Comparison of ENCODE assay signal across 1 cellular context in the genomic region with DNA sequence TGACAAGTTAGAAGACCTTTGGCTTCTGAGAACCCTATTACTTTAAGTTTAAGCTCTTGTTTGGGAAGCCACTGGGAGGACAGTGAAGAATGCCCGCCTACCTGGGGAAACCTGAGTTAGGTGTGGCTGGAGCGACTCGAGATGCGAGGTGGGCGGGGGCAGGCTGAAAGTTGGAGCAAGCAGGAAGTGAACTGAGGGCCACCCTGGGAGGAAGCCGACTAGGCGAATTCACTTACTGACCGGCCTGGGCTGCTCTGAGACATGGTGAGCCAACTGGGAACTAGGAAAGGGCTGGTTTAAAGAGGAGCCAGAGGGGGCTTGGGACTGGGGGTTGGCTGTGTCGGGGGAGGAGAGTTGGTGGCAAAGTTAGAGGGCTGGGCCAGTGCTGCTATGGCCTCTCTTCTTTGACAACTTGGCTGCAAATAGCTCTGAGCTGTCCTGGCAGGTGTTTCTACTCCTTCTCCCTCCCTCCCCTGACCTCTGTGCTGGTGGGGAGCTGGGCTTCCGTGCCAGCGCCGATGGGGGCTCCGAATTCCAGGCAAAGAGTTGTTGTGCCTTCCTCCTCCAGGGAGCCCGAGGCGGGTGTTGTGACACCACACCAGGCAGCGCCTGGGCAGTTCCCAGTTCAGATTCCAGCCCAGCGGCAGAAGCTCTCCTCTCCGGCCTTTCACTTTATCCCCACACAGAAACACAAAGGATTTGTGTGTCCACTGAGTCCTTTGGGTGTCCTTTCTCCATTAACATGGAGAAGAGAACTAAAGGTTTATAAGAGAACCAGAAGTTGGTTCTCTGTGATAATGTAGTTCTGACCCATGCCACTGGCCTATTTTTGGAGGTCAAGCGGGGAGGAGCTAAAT.
A peak's percentile ranks its signal among the peaks of the same experiment; 100 is the strongest.
TF ChIP-seq lines count a peak whose summit lies in the region.

A gene (plus strand): TSS at position 201 of the 857 bp plus-strand sequence. CDS start 61 bp downstream, at position 262.

TF ChIP-seq in HepG2, 621 proteins besides CTCF, POLR2A, EP300 and RAD21 (continued from another document and continues in another):
- TF ChIP-seq, protein P1, sequence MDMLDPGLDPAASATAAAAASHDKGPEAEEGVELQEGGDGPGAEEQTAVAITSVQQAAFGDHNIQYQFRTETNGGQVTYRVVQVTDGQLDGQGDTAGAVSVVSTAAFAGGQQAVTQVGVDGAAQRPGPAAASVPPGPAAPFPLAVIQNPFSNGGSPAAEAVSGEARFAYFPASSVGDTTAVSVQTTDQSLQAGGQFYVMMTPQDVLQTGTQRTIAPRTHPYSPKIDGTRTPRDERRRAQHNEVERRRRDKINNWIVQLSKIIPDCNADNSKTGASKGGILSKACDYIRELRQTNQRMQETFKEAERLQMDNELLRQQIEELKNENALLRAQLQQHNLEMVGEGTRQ (IDR thresholded peaks at IDR 0.05; ENCODE audit: low read depth, low read length): no peak
- TF ChIP-seq, protein P1 (CRISPR knock-in tag; IDR thresholded peaks at IDR 0.05; ENCODE audit: borderline replicate concordance): no peak
- no peak for TF ChIP-seq RFX5 (IDR thresholded peaks at IDR 0.05; ENCODE audit: low read depth, low read length)
- TF ChIP-seq, protein P2, sequence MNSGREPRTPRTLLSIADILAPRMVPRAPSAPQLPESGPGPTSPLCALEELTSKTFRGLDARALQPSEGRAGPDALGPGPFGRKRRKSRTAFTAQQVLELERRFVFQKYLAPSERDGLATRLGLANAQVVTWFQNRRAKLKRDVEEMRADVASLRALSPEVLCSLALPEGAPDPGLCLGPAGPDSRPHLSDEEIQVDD (CRISPR knock-in tag; IDR thresholded peaks at IDR 0.05; ENCODE audit: borderline replicate concordance): no peak
- TF ChIP-seq, protein P3, sequence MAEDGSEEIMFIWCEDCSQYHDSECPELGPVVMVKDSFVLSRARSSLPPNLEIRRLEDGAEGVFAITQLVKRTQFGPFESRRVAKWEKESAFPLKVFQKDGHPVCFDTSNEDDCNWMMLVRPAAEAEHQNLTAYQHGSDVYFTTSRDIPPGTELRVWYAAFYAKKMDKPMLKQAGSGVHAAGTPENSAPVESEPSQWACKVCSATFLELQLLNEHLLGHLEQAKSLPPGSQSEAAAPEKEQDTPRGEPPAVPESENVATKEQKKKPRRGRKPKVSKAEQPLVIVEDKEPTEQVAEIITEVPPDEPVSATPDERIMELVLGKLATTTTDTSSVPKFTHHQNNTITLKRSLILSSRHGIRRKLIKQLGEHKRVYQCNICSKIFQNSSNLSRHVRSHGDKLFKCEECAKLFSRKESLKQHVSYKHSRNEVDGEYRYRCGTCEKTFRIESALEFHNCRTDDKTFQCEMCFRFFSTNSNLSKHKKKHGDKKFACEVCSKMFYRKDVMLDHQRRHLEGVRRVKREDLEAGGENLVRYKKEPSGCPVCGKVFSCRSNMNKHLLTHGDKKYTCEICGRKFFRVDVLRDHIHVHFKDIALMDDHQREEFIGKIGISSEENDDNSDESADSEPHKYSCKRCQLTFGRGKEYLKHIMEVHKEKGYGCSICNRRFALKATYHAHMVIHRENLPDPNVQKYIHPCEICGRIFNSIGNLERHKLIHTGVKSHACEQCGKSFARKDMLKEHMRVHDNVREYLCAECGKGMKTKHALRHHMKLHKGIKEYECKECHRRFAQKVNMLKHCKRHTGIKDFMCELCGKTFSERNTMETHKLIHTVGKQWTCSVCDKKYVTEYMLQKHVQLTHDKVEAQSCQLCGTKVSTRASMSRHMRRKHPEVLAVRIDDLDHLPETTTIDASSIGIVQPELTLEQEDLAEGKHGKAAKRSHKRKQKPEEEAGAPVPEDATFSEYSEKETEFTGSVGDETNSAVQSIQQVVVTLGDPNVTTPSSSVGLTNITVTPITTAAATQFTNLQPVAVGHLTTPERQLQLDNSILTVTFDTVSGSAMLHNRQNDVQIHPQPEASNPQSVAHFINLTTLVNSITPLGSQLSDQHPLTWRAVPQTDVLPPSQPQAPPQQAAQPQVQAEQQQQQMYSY (CRISPR knock-in tag; IDR thresholded peaks at IDR 0.05): peak; percentile 91
- no peak for TF ChIP-seq HNRNPK (IDR thresholded peaks at IDR 0.05; ENCODE audit: low read depth, low read length, poor library complexity, severe bottlenecking)
- TF ChIP-seq, protein P4, sequence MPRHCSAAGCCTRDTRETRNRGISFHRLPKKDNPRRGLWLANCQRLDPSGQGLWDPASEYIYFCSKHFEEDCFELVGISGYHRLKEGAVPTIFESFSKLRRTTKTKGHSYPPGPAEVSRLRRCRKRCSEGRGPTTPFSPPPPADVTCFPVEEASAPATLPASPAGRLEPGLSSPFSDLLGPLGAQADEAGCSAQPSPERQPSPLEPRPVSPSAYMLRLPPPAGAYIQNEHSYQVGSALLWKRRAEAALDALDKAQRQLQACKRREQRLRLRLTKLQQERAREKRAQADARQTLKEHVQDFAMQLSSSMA (CRISPR knock-in tag; IDR thresholded peaks at IDR 0.05): no peak
- no peak for TF ChIP-seq ZNF589 (CRISPR knock-in tag; conservative IDR thresholded peaks at IDR 0.05)
- no peak for TF ChIP-seq ZNF841 (CRISPR knock-in tag; IDR thresholded peaks at IDR 0.05; ENCODE audit: borderline replicate concordance)
- no peak for TF ChIP-seq ZNF616 (CRISPR knock-in tag; IDR thresholded peaks at IDR 0.05; ENCODE audit: low read depth)
- no peak for TF ChIP-seq ZBTB20 (CRISPR knock-in tag; IDR thresholded peaks at IDR 0.05; ENCODE audit: borderline replicate concordance, low read depth)
- no peak; the same call in 1 of the 2 replicates for TF ChIP-seq NAIF1 (CRISPR knock-in tag; IDR thresholded peaks at IDR 0.05; ENCODE audit: borderline replicate concordance)
- 0 out of 2 replicates have a peak, but pooled peaks have one; percentile 9 for TF ChIP-seq GATAD2A (CRISPR knock-in tag; IDR thresholded peaks at IDR 0.05)
- peak; percentile 54; the same call in 1 of the 2 replicates for TF ChIP-seq POLR2G (IDR thresholded peaks at IDR 0.05; ENCODE audit: low read depth, low read length)
- TF ChIP-seq RFXANK (CRISPR knock-in tag; IDR thresholded peaks at IDR 0.05): no peak
- TF ChIP-seq SIX4 (CRISPR knock-in tag; IDR thresholded peaks at IDR 0.05): 0 out of 2 replicates have a peak, but pooled peaks have one; percentile 31
- TF ChIP-seq TRIM24 (CRISPR knock-in tag; IDR thresholded peaks at IDR 0.05): no peak
- no peak for TF ChIP-seq RAD51 (IDR thresholded peaks at IDR 0.05; ENCODE audit: borderline replicate concordance)
- no peak for TF ChIP-seq ZMYM3 (CRISPR knock-in tag; IDR thresholded peaks at IDR 0.05)
- peak; percentile 62 for TF ChIP-seq ZFP36 (IDR thresholded peaks at IDR 0.05; ENCODE audit: borderline replicate concordance, low read depth, low read length, partially characterized antibody)
- no peak for TF ChIP-seq DNMT3B (CRISPR knock-in tag; conservative IDR thresholded peaks at IDR 0.05)
- TF ChIP-seq, protein P5, sequence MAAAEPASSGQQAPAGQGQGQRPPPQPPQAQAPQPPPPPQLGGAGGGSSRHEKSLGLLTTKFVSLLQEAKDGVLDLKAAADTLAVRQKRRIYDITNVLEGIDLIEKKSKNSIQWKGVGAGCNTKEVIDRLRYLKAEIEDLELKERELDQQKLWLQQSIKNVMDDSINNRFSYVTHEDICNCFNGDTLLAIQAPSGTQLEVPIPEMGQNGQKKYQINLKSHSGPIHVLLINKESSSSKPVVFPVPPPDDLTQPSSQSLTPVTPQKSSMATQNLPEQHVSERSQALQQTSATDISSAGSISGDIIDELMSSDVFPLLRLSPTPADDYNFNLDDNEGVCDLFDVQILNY (CRISPR knock-in tag; conservative IDR thresholded peaks at IDR 0.05): no peak
- TF ChIP-seq SMAD9 (CRISPR knock-in tag; IDR thresholded peaks at IDR 0.05): no peak
- TF ChIP-seq, protein P6, sequence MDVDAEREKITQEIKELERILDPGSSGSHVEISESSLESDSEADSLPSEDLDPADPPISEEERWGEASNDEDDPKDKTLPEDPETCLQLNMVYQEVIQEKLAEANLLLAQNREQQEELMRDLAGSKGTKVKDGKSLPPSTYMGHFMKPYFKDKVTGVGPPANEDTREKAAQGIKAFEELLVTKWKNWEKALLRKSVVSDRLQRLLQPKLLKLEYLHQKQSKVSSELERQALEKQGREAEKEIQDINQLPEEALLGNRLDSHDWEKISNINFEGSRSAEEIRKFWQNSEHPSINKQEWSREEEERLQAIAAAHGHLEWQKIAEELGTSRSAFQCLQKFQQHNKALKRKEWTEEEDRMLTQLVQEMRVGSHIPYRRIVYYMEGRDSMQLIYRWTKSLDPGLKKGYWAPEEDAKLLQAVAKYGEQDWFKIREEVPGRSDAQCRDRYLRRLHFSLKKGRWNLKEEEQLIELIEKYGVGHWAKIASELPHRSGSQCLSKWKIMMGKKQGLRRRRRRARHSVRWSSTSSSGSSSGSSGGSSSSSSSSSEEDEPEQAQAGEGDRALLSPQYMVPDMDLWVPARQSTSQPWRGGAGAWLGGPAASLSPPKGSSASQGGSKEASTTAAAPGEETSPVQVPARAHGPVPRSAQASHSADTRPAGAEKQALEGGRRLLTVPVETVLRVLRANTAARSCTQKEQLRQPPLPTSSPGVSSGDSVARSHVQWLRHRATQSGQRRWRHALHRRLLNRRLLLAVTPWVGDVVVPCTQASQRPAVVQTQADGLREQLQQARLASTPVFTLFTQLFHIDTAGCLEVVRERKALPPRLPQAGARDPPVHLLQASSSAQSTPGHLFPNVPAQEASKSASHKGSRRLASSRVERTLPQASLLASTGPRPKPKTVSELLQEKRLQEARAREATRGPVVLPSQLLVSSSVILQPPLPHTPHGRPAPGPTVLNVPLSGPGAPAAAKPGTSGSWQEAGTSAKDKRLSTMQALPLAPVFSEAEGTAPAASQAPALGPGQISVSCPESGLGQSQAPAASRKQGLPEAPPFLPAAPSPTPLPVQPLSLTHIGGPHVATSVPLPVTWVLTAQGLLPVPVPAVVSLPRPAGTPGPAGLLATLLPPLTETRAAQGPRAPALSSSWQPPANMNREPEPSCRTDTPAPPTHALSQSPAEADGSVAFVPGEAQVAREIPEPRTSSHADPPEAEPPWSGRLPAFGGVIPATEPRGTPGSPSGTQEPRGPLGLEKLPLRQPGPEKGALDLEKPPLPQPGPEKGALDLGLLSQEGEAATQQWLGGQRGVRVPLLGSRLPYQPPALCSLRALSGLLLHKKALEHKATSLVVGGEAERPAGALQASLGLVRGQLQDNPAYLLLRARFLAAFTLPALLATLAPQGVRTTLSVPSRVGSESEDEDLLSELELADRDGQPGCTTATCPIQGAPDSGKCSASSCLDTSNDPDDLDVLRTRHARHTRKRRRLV (CRISPR knock-in tag; IDR thresholded peaks at IDR 0.05): no peak
- TF ChIP-seq ZNF660 (CRISPR knock-in tag; IDR thresholded peaks at IDR 0.05; ENCODE audit: borderline replicate concordance, low read depth): no peak
- TF ChIP-seq, protein P7, sequence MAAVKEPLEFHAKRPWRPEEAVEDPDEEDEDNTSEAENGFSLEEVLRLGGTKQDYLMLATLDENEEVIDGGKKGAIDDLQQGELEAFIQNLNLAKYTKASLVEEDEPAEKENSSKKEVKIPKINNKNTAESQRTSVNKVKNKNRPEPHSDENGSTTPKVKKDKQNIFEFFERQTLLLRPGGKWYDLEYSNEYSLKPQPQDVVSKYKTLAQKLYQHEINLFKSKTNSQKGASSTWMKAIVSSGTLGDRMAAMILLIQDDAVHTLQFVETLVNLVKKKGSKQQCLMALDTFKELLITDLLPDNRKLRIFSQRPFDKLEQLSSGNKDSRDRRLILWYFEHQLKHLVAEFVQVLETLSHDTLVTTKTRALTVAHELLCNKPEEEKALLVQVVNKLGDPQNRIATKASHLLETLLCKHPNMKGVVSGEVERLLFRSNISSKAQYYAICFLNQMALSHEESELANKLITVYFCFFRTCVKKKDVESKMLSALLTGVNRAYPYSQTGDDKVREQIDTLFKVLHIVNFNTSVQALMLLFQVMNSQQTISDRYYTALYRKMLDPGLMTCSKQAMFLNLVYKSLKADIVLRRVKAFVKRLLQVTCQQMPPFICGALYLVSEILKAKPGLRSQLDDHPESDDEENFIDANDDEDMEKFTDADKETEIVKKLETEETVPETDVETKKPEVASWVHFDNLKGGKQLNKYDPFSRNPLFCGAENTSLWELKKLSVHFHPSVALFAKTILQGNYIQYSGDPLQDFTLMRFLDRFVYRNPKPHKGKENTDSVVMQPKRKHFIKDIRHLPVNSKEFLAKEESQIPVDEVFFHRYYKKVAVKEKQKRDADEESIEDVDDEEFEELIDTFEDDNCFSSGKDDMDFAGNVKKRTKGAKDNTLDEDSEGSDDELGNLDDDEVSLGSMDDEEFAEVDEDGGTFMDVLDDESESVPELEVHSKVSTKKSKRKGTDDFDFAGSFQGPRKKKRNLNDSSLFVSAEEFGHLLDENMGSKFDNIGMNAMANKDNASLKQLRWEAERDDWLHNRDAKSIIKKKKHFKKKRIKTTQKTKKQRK (IDR thresholded peaks at IDR 0.05; ENCODE audit: low read length): no peak
- no peak for TF ChIP-seq ZNF343 (CRISPR knock-in tag; IDR thresholded peaks at IDR 0.05)
- TF ChIP-seq ZNF44 (CRISPR knock-in tag; IDR thresholded peaks at IDR 0.05): no peak; the same call in 1 of the 2 replicates
- no peak for TF ChIP-seq FOXP1 (IDR thresholded peaks at IDR 0.05)
- no peak for TF ChIP-seq FOXP1 (CRISPR knock-in tag; IDR thresholded peaks at IDR 0.05)
- TF ChIP-seq NFYB (CRISPR knock-in tag; IDR thresholded peaks at IDR 0.05): no peak
- TF ChIP-seq ATF1 (CRISPR knock-in tag; IDR thresholded peaks at IDR 0.05): no peak
- 0 out of 2 replicates have a peak, but pooled peaks have one; percentile 35 for TF ChIP-seq PCBP1 (IDR thresholded peaks at IDR 0.05; ENCODE audit: borderline replicate concordance, low read depth, low read length)
- TF ChIP-seq NR1H2 (CRISPR knock-in tag; IDR thresholded peaks at IDR 0.05; ENCODE audit: borderline replicate concordance, low read depth): no peak
- no peak for TF ChIP-seq CC2D1A (CRISPR knock-in tag; IDR thresholded peaks at IDR 0.05)
- no peak for TF ChIP-seq KDM3A (CRISPR knock-in tag; IDR thresholded peaks at IDR 0.05; ENCODE audit: low read depth)
- TF ChIP-seq, protein P8, sequence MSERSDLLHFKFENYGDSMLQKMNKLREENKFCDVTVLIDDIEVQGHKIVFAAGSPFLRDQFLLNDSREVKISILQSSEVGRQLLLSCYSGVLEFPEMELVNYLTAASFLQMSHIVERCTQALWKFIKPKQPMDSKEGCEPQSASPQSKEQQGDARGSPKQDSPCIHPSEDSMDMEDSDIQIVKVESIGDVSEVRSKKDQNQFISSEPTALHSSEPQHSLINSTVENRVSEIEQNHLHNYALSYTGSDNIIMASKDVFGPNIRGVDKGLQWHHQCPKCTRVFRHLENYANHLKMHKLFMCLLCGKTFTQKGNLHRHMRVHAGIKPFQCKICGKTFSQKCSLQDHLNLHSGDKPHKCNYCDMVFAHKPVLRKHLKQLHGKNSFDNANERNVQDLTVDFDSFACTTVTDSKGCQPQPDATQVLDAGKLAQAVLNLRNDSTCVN (CRISPR knock-in tag; IDR thresholded peaks at IDR 0.05; ENCODE audit: borderline replicate concordance): 0 out of 2 replicates have a peak, but pooled peaks have one; percentile 20
- no peak for TF ChIP-seq ZNF460 (CRISPR knock-in tag; IDR thresholded peaks at IDR 0.05; ENCODE audit: borderline replicate concordance)
- TF ChIP-seq SMAD3 (CRISPR knock-in tag; IDR thresholded peaks at IDR 0.05): no peak
